19 cellular contexts compared by ENCODE assay signal in the genomic region with DNA sequence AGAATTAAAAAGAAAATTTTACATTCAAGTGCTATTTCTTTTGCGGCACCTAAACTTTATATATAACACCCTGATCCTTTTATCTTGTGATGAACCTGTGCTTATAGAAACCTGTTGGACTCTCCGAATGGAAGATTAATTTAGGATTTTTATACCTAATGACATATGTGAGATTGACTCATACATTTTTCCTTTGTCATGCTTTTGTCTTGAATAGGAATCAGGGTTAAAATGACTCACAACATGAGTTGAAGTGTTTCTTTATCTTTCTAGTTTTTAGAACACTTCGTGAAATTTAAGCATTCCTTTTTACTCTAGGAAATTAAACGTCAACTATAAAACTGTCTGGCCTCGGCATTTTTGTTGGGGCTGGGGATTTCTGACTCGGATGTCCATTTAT.
DNase-seq lines count a peak whose midpoint lies in the region; ATAC-seq, FAIRE-seq and TF ChIP-seq lines count a peak whose summit lies in the region.
"Had no signal": no experiment of that assay in that cellular context is flagged by ENCODE, and none has a peak within 500 bp of the region (broad histone marks: within the 10 kb centered on the region; RNA-seq: fewer than 3 reads in every experiment).

No MANE protein-coding gene starts in this region.

- no peaks in the 10 kb centered on the region for H3K27me3 Mint-ChIP-seq in endodermal cell (ENCODE audit: insufficient read depth)
- H3K27me3 Mint-ChIP-seq: CD4-positive, alpha-beta memory T cell had no signal

- H3K27me3 ChIP-seq in RWPE2 (ENCODE audit: insufficient read depth, poor library complexity, severe bottlenecking), result no peaks in the 10 kb centered on the region
- H3K27me3 ChIP-seq in bronchial epithelial cell (ENCODE audit: control insufficient read depth, insufficient read depth, low read length), result no peaks in the 10 kb centered on the region
- no peaks in the 10 kb centered on the region for H3K27me3 ChIP-seq in endodermal cell (ENCODE audit: control insufficient read depth, insufficient read depth, low read length, poor library complexity, severe bottlenecking)

- H3K4me1 ChIP-seq in RWPE2 (ENCODE audit: insufficient read depth, poor library complexity, severe bottlenecking) (peaks cover 4% of the 10 kb centered on the region), endodermal cell (ENCODE audit: control insufficient read depth, insufficient read depth, low read length) (no peaks in the 10 kb centered on the region)

- H3K9ac ChIP-seq in endodermal cell (ENCODE audit: extremely low read depth, low read length, poor library complexity, severe bottlenecking), result no peak overlapping the region

- H3K27ac ChIP-seq in RWPE2 (ENCODE audit: poor library complexity, severe bottlenecking) (no peak overlapping the region), endodermal cell (ENCODE audit: low read depth, low read length) (no peak overlapping the region)
- H3K27ac ChIP-seq: C4-2B had no signal

- H3K4me1 Mint-ChIP-seq in endodermal cell, result peaks cover 10% of the 10 kb centered on the region
- H3K4me1 Mint-ChIP-seq: CD4-positive, alpha-beta memory T cell had no signal

- no peak overlapping the region for H3K4me3 Mint-ChIP-seq in endodermal cell
- H3K4me3 Mint-ChIP-seq: CD4-positive, alpha-beta memory T cell; HFFc6 had no signal

- DNase-seq in NCI-H226, result peak; percentile 39
- no peak for DNase-seq in RWPE2 (ENCODE audit: low spot score)
- DNase-seq in bronchial epithelial cell (ENCODE audit: low read depth), result peak; percentile 81
- DNase-seq in non-pigmented ciliary epithelial cell (ENCODE audit: low read depth), result peak; percentile 15
- no peak for DNase-seq in endodermal cell
- no peak for DNase-seq in NCI-H510A (lab: John Stamatoyannopoulos, UW)
- DNase-seq in nucleus accumbens (lab: John Stamatoyannopoulos, UW), result no peak
- DNase-seq: ACHN; CD4-positive, alpha-beta memory T cell; DMS153; DMS79; GDM1; GOT3; H7; HFFc6 had no signal

- H3K36me3 Mint-ChIP-seq in endodermal cell (ENCODE audit: low read depth), result peaks cover 35% of the 10 kb centered on the region
- H3K36me3 Mint-ChIP-seq: CD4-positive, alpha-beta memory T cell had no signal

- H3K4me3 ChIP-seq in RWPE2 (ENCODE audit: severe bottlenecking) (no peak overlapping the region), bronchial epithelial cell (ENCODE audit: low read depth, low read length) (no peak overlapping the region), endodermal cell (ENCODE audit: low read length) (no peak overlapping the region)

- no peaks in the 10 kb centered on the region for H3K9me3 ChIP-seq in RWPE2 (ENCODE audit: severe bottlenecking)
- no peaks in the 10 kb centered on the region for H3K9me3 ChIP-seq in endodermal cell (ENCODE audit: control insufficient read depth, low read length)

- TF ChIP-seq CTCF in RWPE2 (IDR thresholded peaks at IDR 0.05; ENCODE audit: poor library complexity, severe bottlenecking) (no peak), bronchial epithelial cell (IDR thresholded peaks at IDR 0.05; ENCODE audit: insufficient read depth, low read length, severe bottlenecking) (no peak), endodermal cell (conservative IDR thresholded peaks at IDR 0.05) (no peak)

- ATAC-seq in RWPE2 (ENCODE audit: low read depth), result peak; percentile 53; the same call in 1 of the 3 replicates
- no peak for ATAC-seq in HG03442 (IDR thresholded peaks at IDR 0.05; ENCODE audit: unreplicated experiment)
- ATAC-seq: HCT116 had no signal

- H3K36me3 ChIP-seq in RWPE2 (ENCODE audit: low read depth) (no peaks in the 10 kb centered on the region), bronchial epithelial cell (ENCODE audit: control insufficient read depth, insufficient read depth, low read length) (no peaks in the 10 kb centered on the region), endodermal cell (ENCODE audit: control insufficient read depth, insufficient read depth, low read length) (peaks cover 8% of the 10 kb centered on the region)

- no peaks in the 10 kb centered on the region for H3K9me3 Mint-ChIP-seq in endodermal cell

- 90 to 93% methylated on average over 2 to 6 of the region's 6 CpGs for WGBS in endodermal cell (ENCODE audit: insufficient coverage in 1 of 2, insufficient read length in 1 of 2), 2 experiments

- no peak for FAIRE-seq in bronchial epithelial cell (lab: Jason Lieb, UNC)
- FAIRE-seq: GM12892 had no signal

- H3K27ac Mint-ChIP-seq in endodermal cell, result no peak overlapping the region
- H3K27ac Mint-ChIP-seq: CD4-positive, alpha-beta memory T cell; HFFc6 had no signal

Comparison
In these comparisons a context has a peak if more than half of its experiments do, and no peak if none do; other contexts are left out.
1. DNase-seq: peak in NCI-H226 (single experiment), bronchial epithelial cell (single experiment) and non-pigmented ciliary epithelial cell (single experiment); none in RWPE2 (single experiment), endodermal cell (single experiment), NCI-H510A (single experiment) and nucleus accumbens (0 of 56).